In genomic region chr16:3855142-3855541, GRCh38 we compare ENCODE assay signal across 29 cellular contexts. TPM values are rescaled to one million over a fixed set of nuclear protein-coding genes. Genes with fewer than 3 reads are reported as not detected.
A peak's percentile ranks its signal among the peaks of the same experiment; 100 is the strongest.
DNase-seq lines count a peak whose midpoint lies in the region; ATAC-seq, FAIRE-seq and TF ChIP-seq lines count a peak whose summit lies in the region.
"Had no signal": no experiment of that assay in that cellular context is flagged by ENCODE, and none has a peak within 500 bp of the region (broad histone marks: within the 10 kb centered on the region; RNA-seq: fewer than 3 reads in every experiment).

No MANE protein-coding gene starts in this region.

- TF ChIP-seq EP300 in HepG2 (IDR thresholded peaks at IDR 0.05; ENCODE audit: low read depth in 2 of 2, low read length in 2 of 2), result no peak
- TF ChIP-seq EP300 in HepG2 (CRISPR knock-in tag; IDR thresholded peaks at IDR 0.05; ENCODE audit: borderline replicate concordance), result no peak

- CTCF ChIA-PET in HepG2 (lab: Yijun Ruan, JAX; ENCODE audit: low intra/inter-chr PET ratio, low total read pairs), result no interaction called here

- TF ChIP-seq POLR2A in HepG2 (IDR thresholded peaks at IDR 0.05; ENCODE audit: insufficient read depth in 1 of 2, low read depth in 2 of 2, low read length in 2 of 2), result no peak

- intact Hi-C loops in HepG2 (cut with micrococcal nuclease; ENCODE audit: unreplicated experiment), result no loop called here

- TF ChIP-seq CTCF in HepG2 (CRISPR knock-in tag; IDR thresholded peaks at IDR 0.05) (no peak), neutrophil (IDR thresholded peaks at IDR 0.05) (no peak)

- H3K4me1 Mint-ChIP-seq in stimulated activated naive CD8-positive, alpha-beta T cell treated with anti-CD3 and anti-CD28 coated beads, Interleukin-15, Interleukin-2, amounts not matched to agents 100 ng/mL and 50 ng/mL, for 24 hours (ENCODE audit: low read depth), result peaks cover 65% of the 10 kb centered on the region
- peaks cover 75% of the 10 kb centered on the region for H3K4me1 Mint-ChIP-seq in stimulated activated naive CD8-positive, alpha-beta T cell treated with anti-CD3 and anti-CD28 coated beads, Interleukin-15, amount 100 ng/mL, for 72 hours
- H3K4me1 Mint-ChIP-seq in T-helper 2 cell treated with Interferon-gamma antibody and Interleukin-4, amounts not matched to agents 5 μg/mL and 100 μg/mL, for 36 hours (ENCODE audit: low read depth), result peaks cover 34% of the 10 kb centered on the region

- no peak overlapping the region for H3K4me3 Mint-ChIP-seq in stimulated activated naive CD8-positive, alpha-beta T cell treated with anti-CD3 and anti-CD28 coated beads, Interleukin-15, Interleukin-2, amounts not matched to agents 100 ng/mL and 50 ng/mL, for 24 hours
- H3K4me3 Mint-ChIP-seq in stimulated activated naive CD8-positive, alpha-beta T cell treated with anti-CD3 and anti-CD28 coated beads, Interleukin-15, amount 100 ng/mL, for 72 hours, result no peak overlapping the region
- H3K4me3 Mint-ChIP-seq in T-helper 2 cell treated with Interferon-gamma antibody and Interleukin-4, amounts not matched to agents 5 μg/mL and 100 μg/mL, for 36 hours, result no peak overlapping the region
- H3K4me3 Mint-ChIP-seq: activated CD8-positive, alpha-beta T cell treated with anti-CD3 and anti-CD28 coated beads, Interleukin-2, amount 10 ng/mL, durations not matched to agents 7 days and 5 days; GM23338 had no signal

- ATAC-seq in stimulated activated naive CD8-positive, alpha-beta T cell treated with anti-CD3 and anti-CD28 coated beads, Interleukin-15, amount 100 ng/mL, for 72 hours, result no peak
- ATAC-seq in HepG2, result no peak
- ATAC-seq: activated CD8-positive, alpha-beta T cell treated with anti-CD3 and anti-CD28 coated beads, Interleukin-2, amount 10 ng/mL, durations not matched to agents 7 days and 5 days; GM23338 had no signal

- in situ Hi-C loops in HepG2 (cut with HindIII; ENCODE audit: extremely low pct_ligation_motif_present, low pct_unique_long_range_greater_than_20kb) (no loop called here), HAP-1 (cut with MboI; ENCODE audit: low sequenced_read_pairs) (no loop called here)

- H3K27me3 Mint-ChIP-seq in stimulated activated naive CD8-positive, alpha-beta T cell treated with anti-CD3 and anti-CD28 coated beads, Interleukin-15, Interleukin-2, amounts not matched to agents 100 ng/mL and 50 ng/mL, for 24 hours, result no peaks in the 10 kb centered on the region
- H3K27me3 Mint-ChIP-seq in stimulated activated naive CD8-positive, alpha-beta T cell treated with anti-CD3 and anti-CD28 coated beads, Interleukin-15, amount 100 ng/mL, for 72 hours, result no peaks in the 10 kb centered on the region
- H3K27me3 Mint-ChIP-seq in T-helper 2 cell treated with Interferon-gamma antibody and Interleukin-4, amounts not matched to agents 5 μg/mL and 100 μg/mL, for 36 hours (ENCODE audit: low read depth), result no peaks in the 10 kb centered on the region
- H3K27me3 Mint-ChIP-seq: activated naive CD4-positive, alpha-beta T cell treated with anti-CD3 and anti-CD28 coated beads, Interleukin-2, amount 50 U/mL, for 24 hours; progenitor cell of endocrine pancreas had no signal

- peak overlapping the region; percentile 10 for H3K27ac Mint-ChIP-seq in stimulated activated naive CD8-positive, alpha-beta T cell treated with anti-CD3 and anti-CD28 coated beads, Interleukin-15, Interleukin-2, amounts not matched to agents 100 ng/mL and 50 ng/mL, for 24 hours
- no peak overlapping the region for H3K27ac Mint-ChIP-seq in stimulated activated naive CD8-positive, alpha-beta T cell treated with anti-CD3 and anti-CD28 coated beads, Interleukin-15, amount 100 ng/mL, for 72 hours
- H3K27ac Mint-ChIP-seq in T-helper 2 cell treated with Interferon-gamma antibody and Interleukin-4, amounts not matched to agents 5 μg/mL and 100 μg/mL, for 36 hours, result no peak overlapping the region
- H3K27ac Mint-ChIP-seq: activated CD8-positive, alpha-beta T cell treated with anti-CD3 and anti-CD28 coated beads, Interleukin-2, amount 10 ng/mL, durations not matched to agents 7 days and 5 days; activated naive CD4-positive, alpha-beta T cell treated with anti-CD3 and anti-CD28 coated beads, Interleukin-2, amount 50 U/mL, for 24 hours; activated T-helper 2 cell treated with anti-CD3 and anti-CD28 coated beads, Interferon-gamma antibody, Interleukin-2, Interleukin-4, amounts not matched to agents 10 μg/mL and 5 μg/mL and 100 μg/mL, durations not matched to agents 14 hours and 24 hours and 36 hours; GM23338 had no signal

- peaks cover 88% of the 10 kb centered on the region for H3K79me2 ChIP-seq in HepG2 (ENCODE audit: insufficient read depth, low read length)

- no peak overlapping the region for H2AFZ ChIP-seq in HepG2 (ENCODE audit: low read length)
- H2AFZ ChIP-seq: GM23338 had no signal

- H3K27ac ChIP-seq in HepG2 (ENCODE audit: extremely low read length, insufficient read depth, low read length) (no peak overlapping the region), neutrophil (peak overlapping the region; percentile 90)
- H3K27ac ChIP-seq: Peyer's patch, upper lobe of right lung had no signal

- no peaks in the 10 kb centered on the region for H3K9me3 ChIP-seq in HepG2 (ENCODE audit: low read length)
- H3K9me3 ChIP-seq in neutrophil, result no peaks in the 10 kb centered on the region
- no peaks in the 10 kb centered on the region for H3K9me3 ChIP-seq in HAP-1
- H3K9me3 ChIP-seq: Peyer's patch, sigmoid colon, upper lobe of right lung had no signal

- H3K9ac ChIP-seq in HepG2 (ENCODE audit: insufficient read depth, low read depth, low read length), result no peak overlapping the region

- H3K9me3 Mint-ChIP-seq in stimulated activated naive CD8-positive, alpha-beta T cell treated with anti-CD3 and anti-CD28 coated beads, Interleukin-15, Interleukin-2, amounts not matched to agents 100 ng/mL and 50 ng/mL, for 24 hours, result no peaks in the 10 kb centered on the region
- H3K9me3 Mint-ChIP-seq in stimulated activated naive CD8-positive, alpha-beta T cell treated with anti-CD3 and anti-CD28 coated beads, Interleukin-15, amount 100 ng/mL, for 72 hours, result no peaks in the 10 kb centered on the region
- H3K9me3 Mint-ChIP-seq in T-helper 2 cell treated with Interferon-gamma antibody and Interleukin-4, amounts not matched to agents 5 μg/mL and 100 μg/mL, for 36 hours, result no peaks in the 10 kb centered on the region
- H3K9me3 Mint-ChIP-seq: activated naive CD4-positive, alpha-beta T cell treated with anti-CD3 and anti-CD28 coated beads, Interleukin-2, amount 50 U/mL, for 24 hours; activated T-helper 2 cell treated with anti-CD3 and anti-CD28 coated beads, Interferon-gamma antibody, Interleukin-2, Interleukin-4, amounts not matched to agents 10 μg/mL and 5 μg/mL and 100 μg/mL, durations not matched to agents 14 hours and 24 hours and 36 hours; GM23338 had no signal

- peaks cover 5% of the 10 kb centered on the region for H3K36me3 Mint-ChIP-seq in stimulated activated naive CD8-positive, alpha-beta T cell treated with anti-CD3 and anti-CD28 coated beads, Interleukin-15, Interleukin-2, amounts not matched to agents 100 ng/mL and 50 ng/mL, for 24 hours (ENCODE audit: low read depth)
- H3K36me3 Mint-ChIP-seq in T-helper 2 cell treated with Interferon-gamma antibody and Interleukin-4, amounts not matched to agents 5 μg/mL and 100 μg/mL, for 36 hours (ENCODE audit: low read depth), result peaks cover 9% of the 10 kb centered on the region
- H3K36me3 Mint-ChIP-seq: activated naive CD4-positive, alpha-beta T cell treated with anti-CD3 and anti-CD28 coated beads, Interleukin-2, amount 50 U/mL, for 24 hours had no signal

- peaks cover 66% of the 10 kb centered on the region for H4K20me1 ChIP-seq in HepG2 (ENCODE audit: insufficient read depth, low read length)

- H3K4me3 ChIP-seq in HepG2 (replicated peaks in 1 of 3; ENCODE audit: insufficient read depth in 1 of 3, low read depth in 2 of 3, low read length in 3 of 3), result no peak overlapping the region
- peak overlapping the region; percentile 62 to 63 for H3K4me3 ChIP-seq in neutrophil (ENCODE audit: low read depth in 1 of 2, low read length in 1 of 2)
- H3K4me3 ChIP-seq in HAP-1, result no peak overlapping the region
- H3K4me3 ChIP-seq: GM23338, Peyer's patch, sigmoid colon, upper lobe of right lung had no signal

- 89% methylated on average over 15 of the region's 15 CpGs for WGBS in HepG2 (ENCODE audit: low lambda C conversion rate)

- TF ChIP-seq RAD21 in HepG2 (CRISPR knock-in tag; IDR thresholded peaks at IDR 0.05), result no peak

- no TSS peak for BruUV-seq in HepG2 (replicated peaks; lab: Mats Ljungman, UMichigan)

- H3K27me3 ChIP-seq in HepG2 (ENCODE audit: control insufficient read depth in 1 of 2, insufficient read depth in 2 of 2, low read length in 2 of 2), result no peaks in the 10 kb centered on the region
- H3K27me3 ChIP-seq in neutrophil, result no peaks in the 10 kb centered on the region
- no peaks in the 10 kb centered on the region for H3K27me3 ChIP-seq in HAP-1 (ENCODE audit: low read depth)
- H3K27me3 ChIP-seq: Peyer's patch, sigmoid colon, upper lobe of right lung had no signal

- no peak for FAIRE-seq in HepG2 (lab: Jason Lieb, UNC)
- FAIRE-seq: A204.1 had no signal

- peaks cover 48% of the 10 kb centered on the region for H3K4me1 ChIP-seq in HepG2 (ENCODE audit: insufficient read depth, low read length)
- peaks cover 84% of the 10 kb centered on the region in 2 experiments for H3K4me1 ChIP-seq in neutrophil (ENCODE audit: control insufficient read depth in 1 of 2, insufficient read depth in 1 of 2, low read depth in 1 of 2, low read length in 1 of 2)
- H3K4me1 ChIP-seq in HAP-1, result no peaks in the 10 kb centered on the region

- DNase-seq in stimulated activated naive CD8-positive, alpha-beta T cell treated with anti-CD3 and anti-CD28 coated beads, Interleukin-15, amount 100 ng/mL, for 72 hours, result no peak
- DNase-seq in HepG2 (ENCODE audit: low spot score) (no peak), Ammon's horn (ENCODE audit: low spot score) (no peak), HCEC 1CT (no peak), HAP-1 (ENCODE audit: low spot score in 2 of 2) (no peak)
- DNase-seq in T-helper 2 cell treated with Interferon-gamma antibody and Interleukin-4, amounts not matched to agents 5 μg/mL and 100 μg/mL, for 36 hours (ENCODE audit: low spot score), result no peak
- DNase-seq: activated CD4-positive, alpha-beta T cell treated with anti-CD3 and anti-CD28 coated beads for 4 hours; activated CD8-positive, alpha-beta T cell treated with anti-CD3 and anti-CD28 coated beads, Interleukin-2, amount 10 ng/mL, durations not matched to agents 7 days and 5 days; DMS153; hippocampal formation; MM.1S; NCI-H1417 treated with DMSO at 0.1 percent for 48 hours; NCI-H2081; NCI-H226; NCI-H69; nucleus accumbens; Peyer's patch; SHP77 treated with DMSO at 0.1 percent for 48 hours; sigmoid colon; stimulated activated CD4-positive, alpha-beta T cell treated with anti-CD3 and anti-CD28 coated beads, Interleukin-4, amount 100 ng/mL, for 1 hour; T-helper 9 cell; upper lobe of right lung had no signal

- POLR2A ChIA-PET in HepG2 (lab: Yijun Ruan, JAX), result no interaction called here

- H3K4me2 ChIP-seq in HepG2 (ENCODE audit: low read depth, low read length), result no peak overlapping the region
- H3K4me2 ChIP-seq: GM23338 had no signal

- H3K36me3 ChIP-seq in HepG2 (replicated peaks in 1 of 2; ENCODE audit: control insufficient read depth in 1 of 2, insufficient read depth in 2 of 2, low read length in 2 of 2) (peaks cover 5 to 8% of the 10 kb centered on the region in 2 experiments), neutrophil (peaks cover 14% of the 10 kb centered on the region), HAP-1 (replicated peaks) (peaks cover 14% of the 10 kb centered on the region)

RNA-seq across cellular contexts. Expression of gene CREBBP, which starts 25.4 kb away (rescaled TPM):
- 9.6 and 10.4 TPM in 2 replicates for total RNA-seq in HepG2 (2016; rRNA removed; fragmentation: Illumina TruSeq; extraction: Trizol)
- total RNA-seq in HepG2 (2016; cell fraction: cytosol; rRNA removed; fragmentation: Illumina TruSeq; extraction: Trizol; ENCODE audit: low read depth), result 21.4 and 21.7 TPM in 2 replicates
- total RNA-seq in HepG2 (2016; cell fraction: insoluble cytoplasmic fraction; rRNA removed; fragmentation: Illumina TruSeq; extraction: Trizol), result 8.9 and 11.4 TPM in 2 replicates
- 11.2 TPM in 2 replicates for total RNA-seq in HepG2 (2016; cell fraction: membrane; rRNA removed; fragmentation: Illumina TruSeq; extraction: Trizol)
- total RNA-seq in HepG2 (2016; cell fraction: nucleus; rRNA removed; fragmentation: Illumina TruSeq; extraction: Trizol), result 22.2 and 24.6 TPM in 2 replicates
- 5.3 and 5.6 TPM in 2 replicates for polyA plus RNA-seq in HepG2 (2011; rRNA removed)
- polyA plus RNA-seq in HepG2 (2011; cell fraction: cytosol; rRNA removed), result 2.9 and 3.6 TPM in 2 replicates
- polyA plus RNA-seq in HepG2 (2011; cell fraction: nucleus; rRNA removed), result 14.4 and 16.2 TPM in 2 replicates
- 18.0 and 18.4 TPM in 2 replicates for polyA plus RNA-seq in HepG2 (2012)
- 0.49 and 1.1 TPM in 2 replicates for polyA plus RNA-seq in HepG2 (2016; cell fraction: cytosol; fragmentation: Illumina TruSeq; extraction: Trizol; ENCODE audit: low read depth)
- 8.4 and 12.7 TPM in 2 replicates for polyA plus RNA-seq in HepG2 (2016; cell fraction: insoluble cytoplasmic fraction; fragmentation: Illumina TruSeq; extraction: Trizol; ENCODE audit: low read depth)
- polyA plus RNA-seq in HepG2 (2016; cell fraction: membrane; fragmentation: Illumina TruSeq; extraction: Trizol; ENCODE audit: low read depth), result 1.4 and 1.6 TPM in 2 replicates
- polyA plus RNA-seq in HepG2 (2016; cell fraction: nucleus; fragmentation: Illumina TruSeq; extraction: Trizol; ENCODE audit: insufficient read depth, low read depth), result 29.7 and 36.9 TPM in 2 replicates
- 22.8 and 23.5 TPM in 2 replicates for polyA minus RNA-seq in HepG2 (2011; rRNA and poly(A)+ RNA removed; ENCODE audit: low replicate concordance)
- polyA minus RNA-seq in HepG2 (2011; cell fraction: cytosol; rRNA and poly(A)+ RNA removed), result 22.0 and 23.0 TPM in 2 replicates
- polyA minus RNA-seq in HepG2 (2011; cell fraction: nucleus; rRNA and poly(A)+ RNA removed), result 37.7 and 49.0 TPM in 2 replicates

Comparison
In these comparisons a context has a peak if more than half of its experiments do, and no peak if none do; other contexts are left out.
1. H3K4me3 ChIP-seq: peak in neutrophil (2 of 2); none in HepG2 (0 of 3) and HAP-1 (single experiment).